In the genomic region with DNA sequence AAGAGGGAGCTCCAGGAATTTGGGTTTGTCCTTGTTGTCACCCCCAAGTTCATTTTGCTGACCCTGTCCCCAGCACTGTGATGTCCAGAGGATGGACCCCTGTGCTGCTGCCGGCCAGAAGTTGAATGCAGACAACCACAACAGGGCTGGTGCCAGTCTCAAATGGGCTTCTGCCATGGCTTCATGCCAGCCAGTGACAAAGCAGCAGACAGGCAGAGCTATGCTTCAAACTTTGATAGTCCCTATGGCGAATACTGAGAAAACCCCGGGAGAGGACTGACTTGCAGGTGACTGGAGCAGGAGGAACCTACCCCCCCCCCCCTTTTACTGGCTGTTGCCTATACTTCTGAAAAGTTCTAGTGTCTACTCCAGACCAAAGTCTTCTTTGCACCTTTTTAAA, we compare ENCODE assay signal across 8 cellular contexts. TPM values are rescaled to one million over a fixed set of nuclear protein-coding genes. Genes with fewer than 3 reads are reported as not detected.
A peak's percentile ranks its signal among the peaks of the same experiment; 100 is the strongest.
DNase-seq lines count a peak whose midpoint lies in the region; ATAC-seq, FAIRE-seq and TF ChIP-seq lines count a peak whose summit lies in the region.

No MANE protein-coding gene starts in this region.

- FAIRE-seq in HepG2 (lab: Jason Lieb, UNC): no peak

- intact Hi-C loops in HepG2 (cut with micrococcal nuclease; ENCODE audit: unreplicated experiment) (loop anchor here (5.0 to 10.0 kb wide), 2 partner anchors 165 to 287 kb away; no protein-coding TSS in a partner anchor), thyroid gland (cut with DNase I) (loop anchor here (5.0 kb wide), 1 partner anchor 170 kb away; no protein-coding TSS in a partner anchor)

- no TSS peak for BruUV-seq in HepG2 (replicated peaks; lab: Mats Ljungman, UMichigan)

- no peaks in the 10 kb centered on the region; a peak in 1 of 5 replicates for H3K27me3 ChIP-seq in HepG2 (ENCODE audit: control insufficient read depth in 1 of 2, insufficient read depth in 2 of 2, low read length in 2 of 2)
- H3K27me3 ChIP-seq in thyroid gland: no peaks in the 10 kb centered on the region

- H3K4me1 ChIP-seq in HepG2 (ENCODE audit: insufficient read depth, low read length) (peaks cover 50% of the 10 kb centered on the region), thyroid gland (peaks cover 43 to 55% of the 10 kb centered on the region in 2 donors)

- H3K27ac ChIP-seq in HepG2 (ENCODE audit: extremely low read length, insufficient read depth, low read length): peak overlapping the region; percentile 89
- H3K27ac ChIP-seq in thyroid gland: peak overlapping the region; percentile 93 to 98 (median 95)

- in situ Hi-C loops in astrocyte of the spinal cord (cut with HindIII; ENCODE audit: low sequenced_read_pairs) (no loop called here), HepG2 (cut with HindIII; ENCODE audit: extremely low pct_ligation_motif_present, low pct_unique_long_range_greater_than_20kb) (loop anchor here (5.0 kb wide), 1 partner anchor 50 kb away; no protein-coding TSS in a partner anchor)

- TF ChIP-seq EP300 in HepG2 (IDR thresholded peaks at IDR 0.05; ENCODE audit: low read depth in 2 of 2, low read length in 2 of 2) (no peak), HepG2 (CRISPR knock-in tag; IDR thresholded peaks at IDR 0.05; ENCODE audit: borderline replicate concordance) (no peak)

- peaks cover 61% of the 10 kb centered on the region for H3K4me1 Mint-ChIP-seq in activated naive CD4-positive, alpha-beta T cell treated with anti-CD3 and anti-CD28 coated beads, Interleukin-2, amount 50 U/mL, for 24 hours

- H4K20me1 ChIP-seq in HepG2 (ENCODE audit: insufficient read depth, low read length): peaks cover 39% of the 10 kb centered on the region

- 0% methylated on average over 2 of the region's 3 CpGs for WGBS in HepG2 (ENCODE audit: low lambda C conversion rate)
- 0 to 7% methylated on average over 3 of the region's 3 CpGs for WGBS in thyroid gland, 2 donors

- POLR2A ChIA-PET in HepG2 (lab: Yijun Ruan, JAX): interaction anchor here (0.9 to 6.3 kb wide), 6 partner anchors 17 to 167 kb away, joined by 3 to 79 read pairs (median 9); no protein-coding TSS in a partner anchor

- no peaks in the 10 kb centered on the region for H3K27me3 Mint-ChIP-seq in activated naive CD4-positive, alpha-beta T cell treated with anti-CD3 and anti-CD28 coated beads, Interleukin-2, amount 50 U/mL, for 24 hours

- H3K79me2 ChIP-seq in HepG2 (ENCODE audit: insufficient read depth, low read length): peaks cover 83% of the 10 kb centered on the region

- ATAC-seq in HepG2 (no peak), GM19463 (IDR thresholded peaks at IDR 0.05; ENCODE audit: unreplicated experiment) (no peak)

- H3K9me3 ChIP-seq in HepG2 (ENCODE audit: low read length): no peaks in the 10 kb centered on the region
- no peaks in the 10 kb centered on the region for H3K9me3 ChIP-seq in thyroid gland

- no peak for TF ChIP-seq POLR2A in HepG2 (IDR thresholded peaks at IDR 0.05; ENCODE audit: insufficient read depth in 1 of 2, low read depth in 2 of 2, low read length in 2 of 2)
- TF ChIP-seq POLR2A in thyroid gland (IDR thresholded peaks at IDR 0.05): no peak

- TF ChIP-seq RAD21 in HepG2 (CRISPR knock-in tag; IDR thresholded peaks at IDR 0.05): no peak

- H3K4me3 Mint-ChIP-seq in activated naive CD4-positive, alpha-beta T cell treated with anti-CD3 and anti-CD28 coated beads, Interleukin-2, amount 50 U/mL, for 24 hours: peak overlapping the region; percentile 96

- H3K4me2 ChIP-seq in HepG2 (ENCODE audit: low read depth, low read length): peak overlapping the region; percentile 99

- H3K4me3 ChIP-seq in astrocyte of the spinal cord (ENCODE audit: low read depth, low read length) (peak overlapping the region; percentile 95), HepG2 (replicated peaks in 1 of 3; ENCODE audit: insufficient read depth in 1 of 3, low read depth in 2 of 3, low read length in 3 of 3) (peak overlapping the region; percentile 91 to 100 (median 97)), thyroid gland (replicated peaks in 1 of 3) (peak overlapping the region; percentile 73 to 94 (median 91))

- H3K9ac ChIP-seq in HepG2 (ENCODE audit: insufficient read depth, low read depth, low read length): peak overlapping the region; percentile 87

- H3K36me3 ChIP-seq in HepG2 (replicated peaks in 1 of 2; ENCODE audit: control insufficient read depth in 1 of 2, insufficient read depth in 2 of 2, low read length in 2 of 2) (no peaks in the 10 kb centered on the region; a peak in 2 of 5 replicates), thyroid gland (no peaks in the 10 kb centered on the region)

- DNase-seq in activated naive CD4-positive, alpha-beta T cell treated with anti-CD3 and anti-CD28 coated beads, Interleukin-2, amount 50 U/mL, for 16 hours: no peak
- no peak for DNase-seq in astrocyte of the spinal cord (ENCODE audit: low read depth, low spot score)
- DNase-seq in HepG2 (ENCODE audit: low spot score): no peak
- peak; percentile 66 to 75 for DNase-seq in thyroid gland
- DNase-seq in GOT3 (lab: John Stamatoyannopoulos, UW): no peak
- no peak for DNase-seq in occipital lobe (lab: John Stamatoyannopoulos, UW)

- H3K36me3 Mint-ChIP-seq in activated naive CD4-positive, alpha-beta T cell treated with anti-CD3 and anti-CD28 coated beads, Interleukin-2, amount 50 U/mL, for 24 hours: peaks cover 13% of the 10 kb centered on the region

- no peak overlapping the region for H2AFZ ChIP-seq in HepG2 (ENCODE audit: low read length)

- TF ChIP-seq CTCF in astrocyte of the spinal cord (IDR thresholded peaks at IDR 0.05; ENCODE audit: low read depth, low read length) (no peak), HepG2 (CRISPR knock-in tag; IDR thresholded peaks at IDR 0.05) (no peak), thyroid gland (IDR thresholded peaks at IDR 0.05) (no peak)

- CTCF ChIA-PET in HepG2 (lab: Yijun Ruan, JAX; ENCODE audit: low intra/inter-chr PET ratio, low total read pairs): no interaction called here

- no peak overlapping the region for H3K27ac Mint-ChIP-seq in activated naive CD4-positive, alpha-beta T cell treated with anti-CD3 and anti-CD28 coated beads, Interleukin-2, amount 50 U/mL, for 24 hours

- no peaks in the 10 kb centered on the region for H3K9me3 Mint-ChIP-seq in activated naive CD4-positive, alpha-beta T cell treated with anti-CD3 and anti-CD28 coated beads, Interleukin-2, amount 50 U/mL, for 24 hours

TF ChIP-seq in HepG2, 621 proteins besides CTCF, POLR2A, EP300 and RAD21 (continues in another document):
- 0 out of 2 replicates have a peak, but pooled peaks have one; percentile 20 for TF ChIP-seq SAP130 (CRISPR knock-in tag; IDR thresholded peaks at IDR 0.05; ENCODE audit: low read depth)
- TF ChIP-seq KAT7 (CRISPR knock-in tag; IDR thresholded peaks at IDR 0.05; ENCODE audit: borderline replicate concordance): peak; percentile 22; the same call in 1 of the 2 replicates

RNA-seq across cellular contexts. Expression of a gene that starts 3.2 kb away (rescaled TPM):
- total RNA-seq in HepG2 (2016; rRNA removed; fragmentation: Illumina TruSeq; extraction: Trizol) (18.7 and 24.7 TPM in 2 replicates), thyroid gland (10 to 100 TPM; 40.1 to 69.3 (median 59.2) TPM), occipital lobe (18.7 TPM)
- 3.3 TPM in 2 replicates for total RNA-seq in HepG2 (2016; cell fraction: cytosol; rRNA removed; fragmentation: Illumina TruSeq; extraction: Trizol; ENCODE audit: low read depth)
- 17.7 and 26.0 TPM in 2 replicates for total RNA-seq in HepG2 (2016; cell fraction: insoluble cytoplasmic fraction; rRNA removed; fragmentation: Illumina TruSeq; extraction: Trizol)
- 12.5 and 14.2 TPM in 2 replicates for total RNA-seq in HepG2 (2016; cell fraction: membrane; rRNA removed; fragmentation: Illumina TruSeq; extraction: Trizol)
- 22.7 and 23.8 TPM in 2 replicates for total RNA-seq in HepG2 (2016; cell fraction: nucleus; rRNA removed; fragmentation: Illumina TruSeq; extraction: Trizol)
- 15.8 and 17.4 TPM in 2 replicates for polyA plus RNA-seq in HepG2 (2011; rRNA removed)
- polyA plus RNA-seq in HepG2 (2011; cell fraction: cytosol; rRNA removed): 15.1 and 16.9 TPM in 2 replicates
- polyA plus RNA-seq in HepG2 (2011; cell fraction: nucleus; rRNA removed): 16.5 and 25.6 TPM in 2 replicates
- 5.6 and 8.5 TPM in 2 replicates for polyA plus RNA-seq in HepG2 (2012)
- 1.4 and 2.1 TPM in 2 replicates for polyA plus RNA-seq in HepG2 (2016; cell fraction: cytosol; fragmentation: Illumina TruSeq; extraction: Trizol; ENCODE audit: low read depth)
- 15.7 and 17.1 TPM in 2 replicates for polyA plus RNA-seq in HepG2 (2016; cell fraction: insoluble cytoplasmic fraction; fragmentation: Illumina TruSeq; extraction: Trizol; ENCODE audit: low read depth)
- polyA plus RNA-seq in HepG2 (2016; cell fraction: membrane; fragmentation: Illumina TruSeq; extraction: Trizol; ENCODE audit: low read depth): 4.9 TPM in 2 replicates
- 40.0 and 43.9 TPM in 2 replicates for polyA plus RNA-seq in HepG2 (2016; cell fraction: nucleus; fragmentation: Illumina TruSeq; extraction: Trizol; ENCODE audit: insufficient read depth, low read depth)
- polyA minus RNA-seq in HepG2 (2011; rRNA and poly(A)+ RNA removed; ENCODE audit: low replicate concordance): 38.7 and 47.8 TPM in 2 replicates
- 11.5 and 17.8 TPM in 2 replicates for polyA minus RNA-seq in HepG2 (2011; cell fraction: cytosol; rRNA and poly(A)+ RNA removed)
- 14.8 and 26.3 TPM in 2 replicates for polyA minus RNA-seq in HepG2 (2011; cell fraction: nucleus; rRNA and poly(A)+ RNA removed)

Comparison
In these comparisons a context has a peak if more than half of its experiments do, and no peak if none do; other contexts are left out.
1. DNase-seq: peak in thyroid gland (2 of 2); none in activated naive CD4-positive, alpha-beta T cell treated with anti-CD3 and anti-CD28 coated beads, Interleukin-2, amount 50 U/mL, for 16 hours (single experiment), astrocyte of the spinal cord (single experiment), HepG2 (single experiment), GOT3 (single experiment) and occipital lobe (single experiment).
2. Peak in every context shown above with its lines, with median percentiles within 50 percentile points of each other: H3K4me3 ChIP-seq.